ENCODE assay signal across 9 cellular contexts in the genomic region with DNA sequence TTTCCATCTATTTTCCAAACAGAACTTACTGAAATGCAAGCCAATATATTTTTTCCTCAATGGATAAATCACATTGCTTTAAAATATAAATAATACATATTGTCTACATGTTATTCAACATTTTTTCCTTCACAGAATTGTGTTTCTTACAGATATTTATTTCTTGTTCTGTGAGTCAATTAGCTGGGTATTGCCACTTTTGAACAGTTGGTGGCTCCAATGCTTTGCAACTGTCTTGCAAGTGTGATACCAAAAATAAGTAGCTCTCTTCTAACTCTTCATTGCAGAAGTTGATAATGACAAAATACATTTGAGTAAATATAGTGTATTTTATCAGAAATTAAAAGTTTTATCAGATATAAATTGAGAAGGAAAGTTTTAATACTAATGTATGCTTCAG. TPM values are rescaled to one million over a fixed set of nuclear protein-coding genes. Genes with fewer than 3 reads are reported as not detected.
DNase-seq lines count a peak whose midpoint lies in the region; ATAC-seq, FAIRE-seq and TF ChIP-seq lines count a peak whose summit lies in the region.
"Had no signal": no experiment of that assay in that cellular context is flagged by ENCODE, and none has a peak within 500 bp of the region (broad histone marks: within the 10 kb centered on the region; RNA-seq: fewer than 3 reads in every experiment).

No MANE protein-coding gene starts in this region.

- H4K20me1 ChIP-seq in astrocyte (ENCODE audit: insufficient read depth, low read length): no peaks in the 10 kb centered on the region

- H3K4me1 Mint-ChIP-seq in astrocyte (ENCODE audit: low read depth, unreplicated experiment): no peaks in the 10 kb centered on the region

- H3K4me2 ChIP-seq in astrocyte (ENCODE audit: low read length) (no peak overlapping the region), mesenchymal stem cell (ENCODE audit: low read length, poor library complexity, severe bottlenecking) (no peak overlapping the region)

- H3K36me3 ChIP-seq in astrocyte (ENCODE audit: insufficient read depth, low read length) (no peaks in the 10 kb centered on the region), mesenchymal stem cell (ENCODE audit: control insufficient read depth in 1 of 2, insufficient read depth in 2 of 2, low read depth in 1 of 2, low read length in 2 of 2) (no peaks in the 10 kb centered on the region), esophagus squamous epithelium (no peaks in the 10 kb centered on the region)
- H3K36me3 ChIP-seq: neutrophil had no signal

- no peak overlapping the region for H3K27ac Mint-ChIP-seq in astrocyte (ENCODE audit: unreplicated experiment)

- H3K23ac ChIP-seq in mesenchymal stem cell (ENCODE audit: low read length in 2 of 2): no peak overlapping the region

- H3K9me3 ChIP-seq in astrocyte (ENCODE audit: insufficient read depth, low read depth, low read length) (no peaks in the 10 kb centered on the region), mesenchymal stem cell (ENCODE audit: control insufficient read depth, low read length) (no peaks in the 10 kb centered on the region), esophagus squamous epithelium (no peaks in the 10 kb centered on the region)
- H3K9me3 ChIP-seq: neutrophil had no signal

- H3K9ac ChIP-seq in astrocyte (ENCODE audit: low read length): no peak overlapping the region
- no peak overlapping the region for H3K9ac ChIP-seq in mesenchymal stem cell (ENCODE audit: low read length)

- TF ChIP-seq POLR2A in esophagus squamous epithelium (IDR thresholded peaks at IDR 0.05): no peak

- no peak overlapping the region for H3K4ac ChIP-seq in mesenchymal stem cell (ENCODE audit: low read depth in 1 of 2, low read length in 2 of 2)

- no peak overlapping the region for H3K18ac ChIP-seq in mesenchymal stem cell (ENCODE audit: low read depth in 1 of 2, low read length in 2 of 2)

- H3K4me1 ChIP-seq in astrocyte (ENCODE audit: insufficient read depth, low read length) (no peaks in the 10 kb centered on the region), mesenchymal stem cell (ENCODE audit: control insufficient read depth, insufficient read depth, low read depth, low read length) (no peaks in the 10 kb centered on the region), esophagus squamous epithelium (no peaks in the 10 kb centered on the region)

- H3K27ac ChIP-seq in astrocyte (ENCODE audit: low read depth, low read length) (no peak overlapping the region), mesenchymal stem cell (ENCODE audit: low read length, poor library complexity, severe bottlenecking) (no peak overlapping the region), esophagus squamous epithelium (no peak overlapping the region)
- H3K27ac ChIP-seq: neutrophil had no signal

- no peak overlapping the region for H2AK5ac ChIP-seq in mesenchymal stem cell (ENCODE audit: low read length, severe bottlenecking)

- no peaks in the 10 kb centered on the region for H3K79me2 ChIP-seq in astrocyte (ENCODE audit: insufficient read depth, low read length)

- H4K91ac ChIP-seq in mesenchymal stem cell (ENCODE audit: low read length): no peak overlapping the region

- no peaks in the 10 kb centered on the region for H3K27me3 ChIP-seq in astrocyte (ENCODE audit: insufficient read depth, low read length)
- peaks cover 0 to under 1% of the 10 kb centered on the region in 2 experiments for H3K27me3 ChIP-seq in mesenchymal stem cell (ENCODE audit: control insufficient read depth in 1 of 2, insufficient read depth in 1 of 2, low read length in 2 of 2)
- peaks cover 0 to 4% (median 0%) of the 10 kb centered on the region in 4 donors for H3K27me3 ChIP-seq in esophagus squamous epithelium

- ATAC-seq in HG03432 (IDR thresholded peaks at IDR 0.05; ENCODE audit: unreplicated experiment) (peak; percentile 58), Right ventricle myocardium superior (ENCODE audit: poor library complexity) (no peak)

- H3K79me1 ChIP-seq in mesenchymal stem cell (replicated peaks; ENCODE audit: low read length, poor library complexity, severe bottlenecking): no peaks in the 10 kb centered on the region

- no peak overlapping the region for H2BK120ac ChIP-seq in mesenchymal stem cell (ENCODE audit: low read depth, low read length)

- H2BK12ac ChIP-seq in mesenchymal stem cell (ENCODE audit: low read length in 2 of 2): no peak overlapping the region

- FAIRE-seq in astrocyte (lab: Jason Lieb, UNC): no peak

- H3K4me3 Mint-ChIP-seq in astrocyte (ENCODE audit: unreplicated experiment): no peak overlapping the region

- intact Hi-C loops in esophagus squamous epithelium (cut with DNase I) (no loop called here), Right ventricle myocardium superior (cut with DNase I) (loop anchor here (10.0 kb wide), 1 partner anchor 393 kb away; no protein-coding TSS in a partner anchor)

- H3K9me3 Mint-ChIP-seq in astrocyte (ENCODE audit: unreplicated experiment): no peaks in the 10 kb centered on the region

- no peaks in the 10 kb centered on the region for H3K36me3 Mint-ChIP-seq in astrocyte (ENCODE audit: low read depth, unreplicated experiment)

- no peak overlapping the region for H4K8ac ChIP-seq in mesenchymal stem cell (ENCODE audit: low read length)

- H2BK15ac ChIP-seq in mesenchymal stem cell (ENCODE audit: low read depth, poor library complexity, severe bottlenecking): no peak overlapping the region

- DNase-seq in GDM1 (lab: John Stamatoyannopoulos, UW) (peak; percentile 18), astrocyte (ENCODE audit: low read depth) (peak; percentile 12), mesenchymal stem cell (peak; percentile 43), HuH-7 (ENCODE audit: low spot score) (no peak), esophagus squamous epithelium (lab: John Stamatoyannopoulos, UW) (no peak), Right ventricle myocardium superior (no peak)
- DNase-seq in stimulated activated naive CD4-positive, alpha-beta T cell (lab: John Stamatoyannopoulos, UW): no peak

- no peaks in the 10 kb centered on the region for H3K27me3 Mint-ChIP-seq in astrocyte (ENCODE audit: low read depth, unreplicated experiment)

- no peak overlapping the region for H3K14ac ChIP-seq in mesenchymal stem cell (ENCODE audit: low read length in 2 of 2)

- TF ChIP-seq CTCF in astrocyte (IDR thresholded peaks at IDR 0.05; ENCODE audit: insufficient read depth, low read depth, low read length) (peak; percentile 34), esophagus squamous epithelium (IDR thresholded peaks at IDR 0.05) (peak in 2 of 6 experiments; percentile 8 to 20)

- H3K4me3 ChIP-seq in astrocyte (ENCODE audit: insufficient read depth, low read depth, low read length) (no peak overlapping the region), mesenchymal stem cell (ENCODE audit: insufficient read depth in 1 of 2, low read depth in 1 of 2, low read length in 2 of 2) (no peak overlapping the region), esophagus squamous epithelium (no peak overlapping the region)

- H2AFZ ChIP-seq in astrocyte (ENCODE audit: low read depth, low read length): no peak overlapping the region
- H2AFZ ChIP-seq in mesenchymal stem cell (ENCODE audit: low read depth, low read length): no peak overlapping the region

- H2BK5ac ChIP-seq in mesenchymal stem cell (ENCODE audit: low read depth, low read length, poor library complexity, severe bottlenecking): no peak overlapping the region

RNA-seq across cellular contexts. Expression of a gene that starts 17.1 kb away (rescaled TPM):
- total RNA-seq in astrocyte (0.67 and 1.1 TPM in 2 replicates), esophagus squamous epithelium (not detected), Right ventricle myocardium superior (1.4 TPM)
- 0.40 TPM for polyA plus RNA-seq in mesenchymal stem cell (2013, experiment 1 of 2)
- polyA plus RNA-seq in mesenchymal stem cell (2013, experiment 2 of 2): 0.40 TPM

RNA-seq across cellular contexts. Expression of a gene that starts 33.9 kb away (rescaled TPM):
- total RNA-seq in astrocyte (4.2 and 6.3 TPM in 2 replicates), esophagus squamous epithelium (10 to 100 TPM in 1 of 4 donors, 1 to 10 TPM in 2, under 1 TPM in 1; 0.95 to 21.0 (median 4.5) TPM), Right ventricle myocardium superior (1.0 TPM)
- polyA plus RNA-seq in mesenchymal stem cell (2013, experiment 1 of 2): 0.10 TPM
- 0.12 TPM for polyA plus RNA-seq in mesenchymal stem cell (2013, experiment 2 of 2)

Comparison
In these comparisons a context has a peak if more than half of its experiments do, and no peak if none do; other contexts are left out.
1. DNase-seq: peak in GDM1 (single experiment), astrocyte (single experiment) and mesenchymal stem cell (single experiment); none in stimulated activated naive CD4-positive, alpha-beta T cell (0 of 6), HuH-7 (single experiment), esophagus squamous epithelium (single experiment) and Right ventricle myocardium superior (single experiment).